Comparison of ENCODE assay signal across 9 cellular contexts in the genomic region with DNA sequence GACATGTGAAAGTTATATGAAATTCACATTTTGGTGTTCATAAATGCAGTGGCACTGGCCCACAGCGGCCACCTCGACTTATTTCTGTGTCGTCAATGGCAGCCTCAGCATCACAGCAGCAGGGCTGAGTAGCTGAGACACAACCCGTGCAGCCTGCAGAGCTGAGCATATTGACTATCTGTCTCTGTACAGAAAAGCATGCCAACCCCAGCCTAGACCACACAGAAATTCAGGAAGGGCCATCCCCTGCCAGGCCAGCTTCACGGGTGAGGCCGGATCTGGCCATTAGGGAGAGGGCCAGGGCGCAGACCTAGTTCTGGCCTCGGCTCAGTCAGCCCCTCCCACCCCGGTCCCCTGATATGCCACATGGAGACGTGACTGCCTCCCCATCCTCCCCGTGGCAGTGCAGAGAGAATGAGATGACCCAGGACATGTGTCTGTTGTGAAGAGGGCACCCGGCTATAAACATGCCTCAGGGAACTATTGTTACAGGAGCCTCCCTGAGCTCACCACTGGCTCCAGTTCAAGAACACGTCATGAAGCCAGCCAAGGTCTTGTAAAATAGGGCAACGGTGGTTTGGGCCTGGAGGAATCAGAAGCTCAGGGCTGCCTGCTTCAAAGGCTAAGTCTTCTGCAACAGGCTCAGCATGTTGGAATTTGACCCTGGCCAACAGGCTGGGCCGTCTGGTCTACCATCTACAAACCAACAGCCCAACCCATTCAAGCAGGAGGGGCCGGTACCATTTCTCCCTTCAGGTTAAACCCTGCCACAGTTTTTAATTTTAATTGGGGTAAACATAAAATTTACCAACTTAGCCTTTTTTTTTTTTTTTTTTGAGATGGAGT. TPM values are rescaled to one million over a fixed set of nuclear protein-coding genes. Genes with fewer than 3 reads are reported as not detected.
DNase-seq lines count a peak whose midpoint lies in the region; ATAC-seq and TF ChIP-seq lines count a peak whose summit lies in the region.
"Had no signal": no experiment of that assay in that cellular context is flagged by ENCODE, and none has a peak within 500 bp of the region (broad histone marks: within the 10 kb centered on the region; RNA-seq: fewer than 3 reads in every experiment).

No MANE protein-coding gene starts in this region.

- peaks cover 45% of the 10 kb centered on the region for H3K4me1 Mint-ChIP-seq in WTC11

- no peak for TF ChIP-seq CTCF in WTC11 (IDR thresholded peaks at IDR 0.05)
- TF ChIP-seq CTCF in heart right ventricle (IDR thresholded peaks at IDR 0.05) = no peak

- H3K4me3 Mint-ChIP-seq in WTC11 = no peak overlapping the region

- ATAC-seq in WTC11 (peak; percentile 16; the same call in 1 of the 2 replicates), heart right ventricle (peak; percentile 63 to 92 (median 81)), GM18502 (IDR thresholded peaks at IDR 0.05; ENCODE audit: poor library complexity, unreplicated experiment) (no peak), GM21447 (IDR thresholded peaks at IDR 0.05; ENCODE audit: unreplicated experiment) (no peak)

- no peaks in the 10 kb centered on the region for H3K9me2 ChIP-seq in Karpas-422 (replicated peaks; ENCODE audit: insufficient read depth, low read length)

- H3K4me1 ChIP-seq in heart right ventricle (peaks cover 9 to 53% (median 33%) of the 10 kb centered on the region in 9 donors), skeletal muscle tissue (ENCODE audit: control insufficient read depth in 3 of 3, insufficient read depth in 3 of 3, low read length in 3 of 3) (peaks cover 38 to 47% (median 46%) of the 10 kb centered on the region in 3 donors), Karpas-422 (ENCODE audit: low read length) (no peaks in the 10 kb centered on the region)
- H3K4me1 ChIP-seq: parathyroid adenoma had no signal

- DNase-seq in HuH-7 (ENCODE audit: low spot score) (peak; percentile 71), WTC11 (ENCODE audit: low spot score) (no peak), heart right ventricle (peak; percentile 61 to 87), Karpas-422 (no peak)

- POLR2A ChIA-PET in WTC11 (lab: Charles Lee) = interaction anchor here (0.7 kb wide), 1 partner anchor 79 kb away, joined by 4 read pairs; no protein-coding TSS in a partner anchor

- H3K9me3 ChIP-seq in heart right ventricle (no peaks in the 10 kb centered on the region), skeletal muscle tissue (ENCODE audit: control insufficient read depth in 3 of 3, low read length in 3 of 3) (no peaks in the 10 kb centered on the region), Karpas-422 (ENCODE audit: low read length) (no peaks in the 10 kb centered on the region)

- 36 to 39% methylated on average over 16 of the region's 16 CpGs for WGBS in heart right ventricle, 2 donors

- H3K79me2 ChIP-seq in Karpas-422 (ENCODE audit: low read length) = peaks cover 81% of the 10 kb centered on the region

- H3K27me3 ChIP-seq in heart right ventricle (no peaks in the 10 kb centered on the region), skeletal muscle tissue (ENCODE audit: control insufficient read depth in 3 of 3, insufficient read depth in 3 of 3, low read length in 3 of 3) (no peaks in the 10 kb centered on the region), Karpas-422 (ENCODE audit: low read length) (no peaks in the 10 kb centered on the region)

- H3K9me3 Mint-ChIP-seq in WTC11 = no peaks in the 10 kb centered on the region

- H3K4me2 ChIP-seq in Karpas-422 (ENCODE audit: low read depth, low read length, poor library complexity, severe bottlenecking) = no peak overlapping the region

- H3K27me3 Mint-ChIP-seq in WTC11 (ENCODE audit: low read depth) = no peaks in the 10 kb centered on the region

- H3K36me3 Mint-ChIP-seq in WTC11 = 0 out of 2 replicates have a peak, but pooled peaks cover 3% of the 10 kb centered on the region

- H3K9ac ChIP-seq in skeletal muscle tissue (ENCODE audit: low read depth in 1 of 3, low read length in 3 of 3) (peak overlapping the region; percentile 47 to 73 (median 53)), Karpas-422 (ENCODE audit: low read length) (no peak overlapping the region)
- H3K9ac ChIP-seq: parathyroid adenoma had no signal

- intact Hi-C loops in heart right ventricle (cut with DNase I) = no loop called here

- CTCF ChIA-PET in WTC11 (lab: Charles Lee) = interaction anchor here (1.3 to 1.5 kb wide), 2 partner anchors 62 to 68 kb away, joined by 3 to 5 read pairs; no protein-coding TSS in a partner anchor

- H2AFZ ChIP-seq in Karpas-422 (ENCODE audit: low read length) = no peak overlapping the region
- H2AFZ ChIP-seq: parathyroid adenoma had no signal

- peaks cover 24% of the 10 kb centered on the region; the same call in 1 of the 2 replicates for H4K20me1 ChIP-seq in Karpas-422 (ENCODE audit: insufficient read depth, low read depth, low read length)

- H3K36me3 ChIP-seq in heart right ventricle = no peaks in the 10 kb centered on the region
- no peaks in the 10 kb centered on the region for H3K36me3 ChIP-seq in skeletal muscle tissue (ENCODE audit: control insufficient read depth in 3 of 3, insufficient read depth in 3 of 3, low read length in 3 of 3)
- H3K36me3 ChIP-seq in Karpas-422 (ENCODE audit: insufficient read depth, low read length) = no peaks in the 10 kb centered on the region; the same call in 1 of the 2 replicates

- H3K4me3 ChIP-seq in heart right ventricle (no peak overlapping the region), skeletal muscle tissue (ENCODE audit: low read length in 3 of 3) (peak overlapping the region in 2 of 3 donors; percentile 36 to 48), Karpas-422 (ENCODE audit: low read length) (no peak overlapping the region)
- H3K4me3 ChIP-seq: SK-N-MC had no signal

- H3K27ac Mint-ChIP-seq in WTC11 = peak overlapping the region; percentile 57

- H3K27ac ChIP-seq in heart right ventricle (peak overlapping the region; percentile 39 to 78 (median 62)), skeletal muscle tissue (ENCODE audit: low read depth, low read length) (peak overlapping the region; percentile 87), Karpas-422 (ENCODE audit: low read length) (no peak overlapping the region)
- H3K27ac ChIP-seq: parathyroid adenoma, SK-N-MC had no signal

TF ChIP-seq in WTC11, 78 proteins besides CTCF, POLR2A, EP300 and RAD21 (continues in another document):
- TF ChIP-seq SP1 (CRISPR knock-in tag; conservative IDR thresholded peaks at IDR 0.05) (no peak), NR1H2 (CRISPR knock-in tag; IDR thresholded peaks at IDR 0.05) (no peak), ZNF423 (CRISPR knock-in tag; IDR thresholded peaks at IDR 0.05) (no peak), NR2C2 (CRISPR knock-in tag; IDR thresholded peaks at IDR 0.05) (no peak), ETV6 (CRISPR knock-in tag; IDR thresholded peaks at IDR 0.05) (no peak), NFATC4 (CRISPR knock-in tag; IDR thresholded peaks at IDR 0.05) (no peak)
- TF ChIP-seq, protein P1, sequence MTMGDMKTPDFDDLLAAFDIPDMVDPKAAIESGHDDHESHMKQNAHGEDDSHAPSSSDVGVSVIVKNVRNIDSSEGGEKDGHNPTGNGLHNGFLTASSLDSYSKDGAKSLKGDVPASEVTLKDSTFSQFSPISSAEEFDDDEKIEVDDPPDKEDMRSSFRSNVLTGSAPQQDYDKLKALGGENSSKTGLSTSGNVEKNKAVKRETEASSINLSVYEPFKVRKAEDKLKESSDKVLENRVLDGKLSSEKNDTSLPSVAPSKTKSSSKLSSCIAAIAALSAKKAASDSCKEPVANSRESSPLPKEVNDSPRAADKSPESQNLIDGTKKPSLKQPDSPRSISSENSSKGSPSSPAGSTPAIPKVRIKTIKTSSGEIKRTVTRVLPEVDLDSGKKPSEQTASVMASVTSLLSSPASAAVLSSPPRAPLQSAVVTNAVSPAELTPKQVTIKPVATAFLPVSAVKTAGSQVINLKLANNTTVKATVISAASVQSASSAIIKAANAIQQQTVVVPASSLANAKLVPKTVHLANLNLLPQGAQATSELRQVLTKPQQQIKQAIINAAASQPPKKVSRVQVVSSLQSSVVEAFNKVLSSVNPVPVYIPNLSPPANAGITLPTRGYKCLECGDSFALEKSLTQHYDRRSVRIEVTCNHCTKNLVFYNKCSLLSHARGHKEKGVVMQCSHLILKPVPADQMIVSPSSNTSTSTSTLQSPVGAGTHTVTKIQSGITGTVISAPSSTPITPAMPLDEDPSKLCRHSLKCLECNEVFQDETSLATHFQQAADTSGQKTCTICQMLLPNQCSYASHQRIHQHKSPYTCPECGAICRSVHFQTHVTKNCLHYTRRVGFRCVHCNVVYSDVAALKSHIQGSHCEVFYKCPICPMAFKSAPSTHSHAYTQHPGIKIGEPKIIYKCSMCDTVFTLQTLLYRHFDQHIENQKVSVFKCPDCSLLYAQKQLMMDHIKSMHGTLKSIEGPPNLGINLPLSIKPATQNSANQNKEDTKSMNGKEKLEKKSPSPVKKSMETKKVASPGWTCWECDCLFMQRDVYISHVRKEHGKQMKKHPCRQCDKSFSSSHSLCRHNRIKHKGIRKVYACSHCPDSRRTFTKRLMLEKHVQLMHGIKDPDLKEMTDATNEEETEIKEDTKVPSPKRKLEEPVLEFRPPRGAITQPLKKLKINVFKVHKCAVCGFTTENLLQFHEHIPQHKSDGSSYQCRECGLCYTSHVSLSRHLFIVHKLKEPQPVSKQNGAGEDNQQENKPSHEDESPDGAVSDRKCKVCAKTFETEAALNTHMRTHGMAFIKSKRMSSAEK (CRISPR knock-in tag; IDR thresholded peaks at IDR 0.05; ENCODE audit: borderline replicate concordance) = no peak
- TF ChIP-seq, protein P2, sequence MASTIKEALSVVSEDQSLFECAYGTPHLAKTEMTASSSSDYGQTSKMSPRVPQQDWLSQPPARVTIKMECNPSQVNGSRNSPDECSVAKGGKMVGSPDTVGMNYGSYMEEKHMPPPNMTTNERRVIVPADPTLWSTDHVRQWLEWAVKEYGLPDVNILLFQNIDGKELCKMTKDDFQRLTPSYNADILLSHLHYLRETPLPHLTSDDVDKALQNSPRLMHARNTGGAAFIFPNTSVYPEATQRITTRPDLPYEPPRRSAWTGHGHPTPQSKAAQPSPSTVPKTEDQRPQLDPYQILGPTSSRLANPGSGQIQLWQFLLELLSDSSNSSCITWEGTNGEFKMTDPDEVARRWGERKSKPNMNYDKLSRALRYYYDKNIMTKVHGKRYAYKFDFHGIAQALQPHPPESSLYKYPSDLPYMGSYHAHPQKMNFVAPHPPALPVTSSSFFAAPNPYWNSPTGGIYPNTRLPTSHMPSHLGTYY (CRISPR knock-in tag; IDR thresholded peaks at IDR 0.05) = no peak

RNA-seq across cellular contexts. Expression of a gene that starts 25.5 kb away (rescaled TPM):
- 68.3 to 71.0 TPM (median 70.8 TPM) in 3 replicates for total RNA-seq in WTC11 (2021)
- 10 to 100 TPM in 6 of 10 donors, 1 to 10 TPM in 4; 7.7 to 19.9 (median 11.9) TPM for total RNA-seq in heart right ventricle
- 10 to 100 TPM in 1 of 2 donors, 1 to 10 TPM in 1; 8.7 to 11.6 TPM for polyA plus RNA-seq in heart right ventricle
- total RNA-seq in skeletal muscle tissue = 5.2 TPM
- 91.7 and 102 TPM in 2 replicates for total RNA-seq in Karpas-422 (2014; rRNA removed; shearing (Covaris generic); ENCODE audit: low replicate concordance)

Comparison
In these comparisons a context has a peak if more than half of its experiments do, and no peak if none do; other contexts are left out.
1. DNase-seq: peak in HuH-7 (single experiment) and heart right ventricle (2 of 2); none in WTC11 (single experiment) and Karpas-422 (single experiment).
2. ATAC-seq: peak in WTC11 (single experiment) and heart right ventricle (8 of 8); none in GM18502 (single experiment) and GM21447 (single experiment).
3. H3K4me3 ChIP-seq: peak in skeletal muscle tissue (2 of 3); none in heart right ventricle (0 of 10) and Karpas-422 (single experiment).